ENCODE assay signal across 34 cellular contexts in genomic region chr4:97262769-97263168, GRCh38.
DNase-seq lines count a peak whose midpoint lies in the region; ATAC-seq, FAIRE-seq and TF ChIP-seq lines count a peak whose summit lies in the region.
"Had no signal": no experiment of that assay in that cellular context is flagged by ENCODE, and none has a peak within 500 bp of the region (broad histone marks: within the 10 kb centered on the region; RNA-seq: fewer than 3 reads in every experiment).

No MANE protein-coding gene starts in this region.

- no peaks in the 10 kb centered on the region for H3K79me2 ChIP-seq in HepG2 (ENCODE audit: insufficient read depth, low read length)
- H3K79me2 ChIP-seq in neural progenitor cell (ENCODE audit: low read depth): no peaks in the 10 kb centered on the region
- no peaks in the 10 kb centered on the region for H3K79me2 ChIP-seq in smooth muscle cell (ENCODE audit: low read depth)

- no peak for FAIRE-seq in HepG2 (lab: Jason Lieb, UNC)
- FAIRE-seq: A549, D721Med had no signal

- H4K20me1 ChIP-seq in HepG2 (ENCODE audit: insufficient read depth, low read length) (no peaks in the 10 kb centered on the region), neural progenitor cell (ENCODE audit: low read depth) (no peaks in the 10 kb centered on the region), smooth muscle cell (ENCODE audit: low read depth) (no peaks in the 10 kb centered on the region)
- H4K20me1 ChIP-seq: BLaER1; BLaER1 treated with 17β-estradiol and CSF1 and Interleukin-3, amounts not matched to agents 10 nM and 100 nM had no signal

- H3F3A ChIP-seq in neural progenitor cell (ENCODE audit: low read depth) (no peaks in the 10 kb centered on the region), smooth muscle cell (ENCODE audit: low read depth) (no peaks in the 10 kb centered on the region)

- intact Hi-C loops in HepG2 (cut with micrococcal nuclease; ENCODE audit: unreplicated experiment) (no loop called here), right lobe of liver (cut with DNase I) (no loop called here)

- H3K9me3 Mint-ChIP-seq in nephron progenitor cell (peaks cover 9% of the 10 kb centered on the region), neural progenitor cell (peaks cover 7% of the 10 kb centered on the region)

- TF ChIP-seq EP300 in HepG2 (IDR thresholded peaks at IDR 0.05; ENCODE audit: low read depth in 2 of 2, low read length in 2 of 2) (no peak), HepG2 (CRISPR knock-in tag; IDR thresholded peaks at IDR 0.05; ENCODE audit: borderline replicate concordance) (no peak)

- H3K9me3 ChIP-seq in HepG2 (ENCODE audit: low read length) (peaks cover 46% of the 10 kb centered on the region), right lobe of liver (no peaks in the 10 kb centered on the region), neural progenitor cell (ENCODE audit: low read depth) (no peaks in the 10 kb centered on the region), smooth muscle cell (replicated peaks; ENCODE audit: low read depth) (no peaks in the 10 kb centered on the region)
- H3K9me3 ChIP-seq: A549; BE2C; BLaER1; BLaER1 treated with 17β-estradiol and CSF1 and Interleukin-3, amounts not matched to agents 10 nM and 100 nM; Caco-2 had no signal

- H3K4me2 ChIP-seq in HepG2 (ENCODE audit: low read depth, low read length) (no peak overlapping the region), neural progenitor cell (no peak overlapping the region), smooth muscle cell (no peak overlapping the region)
- H3K4me2 ChIP-seq: A549; BLaER1; BLaER1 treated with 17β-estradiol and CSF1 and Interleukin-3, amounts not matched to agents 10 nM and 100 nM had no signal

- TF ChIP-seq CTCF in HepG2 (CRISPR knock-in tag; IDR thresholded peaks at IDR 0.05) (no peak), right lobe of liver (IDR thresholded peaks at IDR 0.05) (no peak), nephron progenitor cell (IDR thresholded peaks at IDR 0.05) (no peak), neural progenitor cell (IDR thresholded peaks at IDR 0.05) (no peak), smooth muscle cell (IDR thresholded peaks at IDR 0.05; ENCODE audit: borderline replicate concordance, insufficient read depth, poor library complexity, severe bottlenecking) (no peak)

- H3K36me3 Mint-ChIP-seq in nephron progenitor cell (ENCODE audit: low read depth) (no peaks in the 10 kb centered on the region), neural progenitor cell (no peaks in the 10 kb centered on the region)
- H3K36me3 Mint-ChIP-seq: CD14-positive monocyte; CD4-positive, alpha-beta memory T cell; CD4-positive, CD25-positive, alpha-beta regulatory T cell; CD8-positive, alpha-beta memory T cell; CD8-positive, alpha-beta T cell had no signal

- H3K4me1 Mint-ChIP-seq in nephron progenitor cell (no peaks in the 10 kb centered on the region), neural progenitor cell (no peaks in the 10 kb centered on the region)
- H3K4me1 Mint-ChIP-seq: B cell; CD14-positive monocyte; CD4-positive, alpha-beta memory T cell; CD4-positive, CD25-positive, alpha-beta regulatory T cell; CD8-positive, alpha-beta memory T cell had no signal

- H3K4me3 ChIP-seq in HepG2 (replicated peaks in 1 of 3; ENCODE audit: insufficient read depth in 1 of 3, low read depth in 2 of 3, low read length in 3 of 3): no peak overlapping the region
- H3K4me3 ChIP-seq in right lobe of liver: no peak overlapping the region
- H3K4me3 ChIP-seq in neural progenitor cell: no peak overlapping the region
- H3K4me3 ChIP-seq in smooth muscle cell: no peak overlapping the region
- H3K4me3 ChIP-seq: A549; BLaER1; BLaER1 treated with 17β-estradiol and CSF1 and Interleukin-3, amounts not matched to agents 10 nM and 100 nM had no signal

- DNase-seq in HepG2 (ENCODE audit: low spot score) (no peak), right lobe of liver (no peak), nephron progenitor cell (no peak), neural progenitor cell (ENCODE audit: low spot score) (no peak), smooth muscle cell (lab: John Stamatoyannopoulos, UW; ENCODE audit: unreplicated experiment) (no peak), OCI-M1 (lab: John Stamatoyannopoulos, UW) (no peak)
- DNase-seq: 8988T; ACHN; AML-193; BE2C; C1 segment of cervical spinal cord; Caco-2; Calu3; CD4-positive, alpha-beta memory T cell; CD4-positive, alpha-beta T cell; CD4-positive, CD25-positive, alpha-beta regulatory T cell; CD8-positive, alpha-beta memory T cell; CD8-positive, alpha-beta T cell; COR-L47; DMS 273 treated with DMSO at 0.1 percent for 48 hours; DMS153; DMS53; DMS79; DMS79 treated with DMSO at 0.1 percent for 48 hours; DND-41; EL had no signal

- BruUV-seq in HepG2 (replicated peaks; lab: Mats Ljungman, UMichigan): no TSS peak

- H3K36me3 ChIP-seq in HepG2 (replicated peaks in 1 of 2; ENCODE audit: control insufficient read depth in 1 of 2, insufficient read depth in 2 of 2, low read length in 2 of 2) (no peaks in the 10 kb centered on the region), right lobe of liver (no peaks in the 10 kb centered on the region), neural progenitor cell (no peaks in the 10 kb centered on the region), smooth muscle cell (ENCODE audit: low read depth) (no peaks in the 10 kb centered on the region)
- H3K36me3 ChIP-seq: BE2C; BLaER1; BLaER1 treated with 17β-estradiol and CSF1 and Interleukin-3, amounts not matched to agents 10 nM and 100 nM had no signal

- H3K27ac Mint-ChIP-seq in nephron progenitor cell (peak overlapping the region; percentile 58), neural progenitor cell (no peak overlapping the region)
- H3K27ac Mint-ChIP-seq: B cell; CD14-positive monocyte; CD4-positive, alpha-beta memory T cell; CD4-positive, alpha-beta T cell; CD4-positive, CD25-positive, alpha-beta regulatory T cell; CD8-positive, alpha-beta memory T cell; CD8-positive, alpha-beta T cell had no signal

- CTCF ChIA-PET in HepG2 (lab: Yijun Ruan, JAX; ENCODE audit: low intra/inter-chr PET ratio, low total read pairs): no interaction called here

- no peaks in the 10 kb centered on the region for H3K27me3 ChIP-seq in HepG2 (ENCODE audit: control insufficient read depth in 1 of 2, insufficient read depth in 2 of 2, low read length in 2 of 2)
- no peaks in the 10 kb centered on the region for H3K27me3 ChIP-seq in right lobe of liver
- H3K27me3 ChIP-seq in neural progenitor cell: no peaks in the 10 kb centered on the region
- no peaks in the 10 kb centered on the region for H3K27me3 ChIP-seq in smooth muscle cell (ENCODE audit: low read depth)
- H3K27me3 ChIP-seq: BE2C; BLaER1; BLaER1 treated with 17β-estradiol and CSF1 and Interleukin-3, amounts not matched to agents 10 nM and 100 nM had no signal

- H2AFZ ChIP-seq in HepG2 (ENCODE audit: low read length): no peak overlapping the region
- peak overlapping the region; percentile 23 for H2AFZ ChIP-seq in neural progenitor cell (replicated peaks)
- no peak overlapping the region for H2AFZ ChIP-seq in smooth muscle cell (ENCODE audit: low read depth)

- no peaks in the 10 kb centered on the region for H3K4me1 ChIP-seq in HepG2 (ENCODE audit: insufficient read depth, low read length)
- H3K4me1 ChIP-seq in right lobe of liver: no peaks in the 10 kb centered on the region
- no peaks in the 10 kb centered on the region for H3K4me1 ChIP-seq in neural progenitor cell
- no peaks in the 10 kb centered on the region for H3K4me1 ChIP-seq in smooth muscle cell (ENCODE audit: low read depth)
- H3K4me1 ChIP-seq: A549; BE2C; BLaER1; BLaER1 treated with 17β-estradiol and CSF1 and Interleukin-3, amounts not matched to agents 10 nM and 100 nM; Caco-2 had no signal

- in situ Hi-C loops in HepG2 (cut with HindIII; ENCODE audit: extremely low pct_ligation_motif_present, low pct_unique_long_range_greater_than_20kb): no loop called here

- ATAC-seq in HepG2 (no peak), right lobe of liver (no peak)
- ATAC-seq: A549; CD8-positive, alpha-beta T cell had no signal

- TF ChIP-seq POLR2A in HepG2 (IDR thresholded peaks at IDR 0.05; ENCODE audit: insufficient read depth in 1 of 2, low read depth in 2 of 2, low read length in 2 of 2): no peak
- no peak for TF ChIP-seq POLR2A in right lobe of liver (IDR thresholded peaks at IDR 0.05)

- H3K27ac ChIP-seq in HepG2 (ENCODE audit: extremely low read length, insufficient read depth, low read length): no peak overlapping the region
- H3K27ac ChIP-seq in right lobe of liver: no peak overlapping the region
- no peak overlapping the region for H3K27ac ChIP-seq in neural progenitor cell
- H3K27ac ChIP-seq in smooth muscle cell (ENCODE audit: low read depth): no peak overlapping the region
- H3K27ac ChIP-seq: 22Rv1; A549; BLaER1; BLaER1 treated with 17β-estradiol and CSF1 and Interleukin-3, amounts not matched to agents 10 nM and 100 nM; C4-2B had no signal

- H3K27me3 Mint-ChIP-seq in nephron progenitor cell (ENCODE audit: low read depth, poor library complexity) (no peaks in the 10 kb centered on the region), neural progenitor cell (ENCODE audit: insufficient read depth, low read depth) (no peaks in the 10 kb centered on the region)
- H3K27me3 Mint-ChIP-seq: B cell; CD4-positive, alpha-beta memory T cell; CD4-positive, alpha-beta T cell; CD4-positive, CD25-positive, alpha-beta regulatory T cell; CD8-positive, alpha-beta memory T cell had no signal

- H3K9ac ChIP-seq in HepG2 (ENCODE audit: insufficient read depth, low read depth, low read length) (no peak overlapping the region), neural progenitor cell (no peak overlapping the region), smooth muscle cell (ENCODE audit: low read depth) (no peak overlapping the region)
- H3K9ac ChIP-seq: BLaER1; BLaER1 treated with 17β-estradiol and CSF1 and Interleukin-3, amounts not matched to agents 10 nM and 100 nM had no signal

- 2% methylated on average over 6 of the region's 6 CpGs for WGBS in HepG2 (ENCODE audit: low lambda C conversion rate)
- WGBS in right lobe of liver (ENCODE audit: insufficient coverage, low coverage, low lambda C conversion rate, missing lambda C conversion rate): 59% methylated on average over 6 of the region's 6 CpGs
- WGBS in smooth muscle cell (ENCODE audit: low lambda C conversion rate): 91% methylated on average over 6 of the region's 6 CpGs

- H3K4me3 Mint-ChIP-seq in nephron progenitor cell (no peak overlapping the region), neural progenitor cell (no peak overlapping the region)
- H3K4me3 Mint-ChIP-seq: B cell; CD14-positive monocyte; CD4-positive, alpha-beta memory T cell; CD4-positive, alpha-beta T cell; CD4-positive, CD25-positive, alpha-beta regulatory T cell; CD8-positive, alpha-beta memory T cell; CD8-positive, alpha-beta T cell had no signal

- POLR2A ChIA-PET in HepG2 (lab: Yijun Ruan, JAX): no interaction called here

- no peak for TF ChIP-seq RAD21 in HepG2 (CRISPR knock-in tag; IDR thresholded peaks at IDR 0.05)

TF ChIP-seq in HepG2, 621 proteins besides CTCF, POLR2A, EP300 and RAD21 (continues in another document):
- peak; percentile 73 for TF ChIP-seq ATF7 (IDR thresholded peaks at IDR 0.05)
- TF ChIP-seq ATF7 (CRISPR knock-in tag; IDR thresholded peaks at IDR 0.05): no peak
